8 cellular contexts compared by ENCODE assay signal in genomic region chr12:14417717-14418116, GRCh38. TPM values are rescaled to one million over a fixed set of nuclear protein-coding genes. Genes with fewer than 3 reads are reported as not detected.
DNase-seq lines count a peak whose midpoint lies in the region; ATAC-seq and TF ChIP-seq lines count a peak whose summit lies in the region.

No MANE protein-coding gene starts in this region.

- peak; percentile 69 for ATAC-seq in CD8-positive, alpha-beta T cell
- ATAC-seq in effector memory CD8-positive, alpha-beta T cell (replicated peaks) = peak; percentile 66
- ATAC-seq in lung (ENCODE audit: insufficient read depth, low FRiP score) (no peak), GM19452 (IDR thresholded peaks at IDR 0.05; ENCODE audit: unreplicated experiment) (no peak), GM21360 (IDR thresholded peaks at IDR 0.05; ENCODE audit: unreplicated experiment) (no peak)

- CTCF ChIA-PET in CD8-positive, alpha-beta T cell (lab: Charles Lee) = interaction anchor here (0.7 to 2.6 kb wide), 10 partner anchors 19 to 180 kb away, joined by 3 to 33 read pairs (median 5); partner anchors contain the start of gene ATF7IP
- CTCF ChIA-PET in activated CD4-positive, alpha-beta memory T cell treated with anti-CD3 and anti-CD28 coated beads, Interleukin-2, amount 10 ng/mL, durations not matched to agents 7 days and 5 days (lab: Charles Lee) = interaction anchor here (0.9 to 2.4 kb wide), 6 partner anchors 31 to 179 kb away, joined by 3 to 21 read pairs (median 6); partner anchors contain the start of gene ATF7IP

- no peak overlapping the region for H3K4me3 ChIP-seq in CD8-positive, alpha-beta T cell (ENCODE audit: low read depth, low read length)
- H3K4me3 ChIP-seq in lung = no peak overlapping the region

- DNase-seq in CD8-positive, alpha-beta T cell = peak; percentile 45 to 86 (median 64)
- peak; percentile 88 for DNase-seq in LHCN-M2 (ENCODE audit: low read depth)
- DNase-seq in activated CD4-positive, alpha-beta memory T cell treated with anti-CD3 and anti-CD28 coated beads, Interleukin-2, amount 10 ng/mL, durations not matched to agents 7 days and 5 days = peak; percentile 81
- peak; percentile 55 to 59 (median 55) for DNase-seq in effector memory CD8-positive, alpha-beta T cell
- DNase-seq in lung (ENCODE audit: low spot score) = peak; percentile 50
- DNase-seq in stimulated activated CD4-positive, alpha-beta T cell treated with anti-CD3 and anti-CD28 coated beads, TNF-alpha, amount 100 ng/mL, for 4 hours (ENCODE audit: low read depth in 3 of 3) = peak in 2 of 3 experiments; percentile 41 to 53

- peaks cover 55% of the 10 kb centered on the region for H3K4me1 ChIP-seq in CD8-positive, alpha-beta T cell (ENCODE audit: insufficient read depth, low read length)
- H3K4me1 ChIP-seq in lung (ENCODE audit: control insufficient read depth in 2 of 2, insufficient read depth in 2 of 2, low read length in 2 of 2) = peaks cover 0 to 19% of the 10 kb centered on the region in 2 donors

- intact Hi-C loops in CD8-positive, alpha-beta T cell (cut with DNase I, micrococcal nuclease) = loop anchor here (1.0 to 2.0 kb wide), 7 partner anchors 15 to 233 kb away; partner anchors contain the start of gene ATF7IP (in 2 of the 2)

- no peaks in the 10 kb centered on the region for H3K27me3 Mint-ChIP-seq in CD8-positive, alpha-beta T cell (ENCODE audit: low read depth)
- no peaks in the 10 kb centered on the region for H3K27me3 Mint-ChIP-seq in activated CD4-positive, alpha-beta memory T cell treated with anti-CD3 and anti-CD28 coated beads, Interleukin-2, amount 10 ng/mL, durations not matched to agents 7 days and 5 days
- H3K27me3 Mint-ChIP-seq in effector memory CD8-positive, alpha-beta T cell = no peaks in the 10 kb centered on the region

- no peaks in the 10 kb centered on the region for H3K9me3 ChIP-seq in CD8-positive, alpha-beta T cell (ENCODE audit: low read length)
- H3K9me3 ChIP-seq in lung (ENCODE audit: control insufficient read depth in 2 of 2, insufficient read depth in 1 of 2, low read length in 1 of 2) = peaks cover 0 to 4% of the 10 kb centered on the region in 2 donors

- POLR2A ChIA-PET in CD8-positive, alpha-beta T cell (lab: Charles Lee) = interaction anchor here (0.7 to 3.0 kb wide), 7 partner anchors 11 to 354 kb away, joined by 3 to 39 read pairs (median 4); partner anchors contain the start of gene ATF7IP
- POLR2A ChIA-PET in activated CD4-positive, alpha-beta memory T cell treated with anti-CD3 and anti-CD28 coated beads, Interleukin-2, amount 10 ng/mL, durations not matched to agents 7 days and 5 days (lab: Charles Lee) = interaction anchor here (0.8 to 3.4 kb wide), 12 partner anchors 12 to 356 kb away, joined by 3 to 36 read pairs (median 5); partner anchors contain the start of gene ATF7IP

- no peaks in the 10 kb centered on the region for H3K36me3 ChIP-seq in CD8-positive, alpha-beta T cell (ENCODE audit: insufficient read depth, low read length)
- no peaks in the 10 kb centered on the region for H3K36me3 ChIP-seq in lung (ENCODE audit: control insufficient read depth in 2 of 2, insufficient read depth in 2 of 2, low read length in 2 of 2)

- H3K27me3 ChIP-seq in CD8-positive, alpha-beta T cell (ENCODE audit: insufficient read depth, low read length) = no peaks in the 10 kb centered on the region
- no peaks in the 10 kb centered on the region for H3K27me3 ChIP-seq in lung (ENCODE audit: control insufficient read depth, insufficient read depth)

- H3K36me3 Mint-ChIP-seq in CD8-positive, alpha-beta T cell = peaks cover 26% of the 10 kb centered on the region
- peaks cover 54% of the 10 kb centered on the region for H3K36me3 Mint-ChIP-seq in activated CD4-positive, alpha-beta memory T cell treated with anti-CD3 and anti-CD28 coated beads, Interleukin-2, amount 10 ng/mL, durations not matched to agents 7 days and 5 days (ENCODE audit: low read depth)
- H3K36me3 Mint-ChIP-seq in effector memory CD8-positive, alpha-beta T cell (ENCODE audit: insufficient read depth) = peaks cover 7% of the 10 kb centered on the region

- WGBS in lung, 2 donors = 58 to 59% methylated on average over 3 of the region's 3 CpGs

- H3K4me3 Mint-ChIP-seq in CD8-positive, alpha-beta T cell = peak overlapping the region; percentile 76
- peak overlapping the region; percentile 73 for H3K4me3 Mint-ChIP-seq in activated CD4-positive, alpha-beta memory T cell treated with anti-CD3 and anti-CD28 coated beads, Interleukin-2, amount 10 ng/mL, durations not matched to agents 7 days and 5 days
- H3K4me3 Mint-ChIP-seq in effector memory CD8-positive, alpha-beta T cell = peak overlapping the region; percentile 62 to 78

- no peaks in the 10 kb centered on the region for H3K9me3 Mint-ChIP-seq in CD8-positive, alpha-beta T cell
- peaks cover 25% of the 10 kb centered on the region for H3K9me3 Mint-ChIP-seq in activated CD4-positive, alpha-beta memory T cell treated with anti-CD3 and anti-CD28 coated beads, Interleukin-2, amount 10 ng/mL, durations not matched to agents 7 days and 5 days
- H3K9me3 Mint-ChIP-seq in effector memory CD8-positive, alpha-beta T cell = no peaks in the 10 kb centered on the region

- no peak for TF ChIP-seq CTCF in CD8-positive, alpha-beta T cell (IDR thresholded peaks at IDR 0.05)
- TF ChIP-seq CTCF in lung (IDR thresholded peaks at IDR 0.05; ENCODE audit: control extremely low read depth, extremely low read depth) = no peak

- H3K4me1 Mint-ChIP-seq in CD8-positive, alpha-beta T cell (ENCODE audit: low read depth) = peaks cover 64% of the 10 kb centered on the region
- H3K4me1 Mint-ChIP-seq in activated CD4-positive, alpha-beta memory T cell treated with anti-CD3 and anti-CD28 coated beads, Interleukin-2, amount 10 ng/mL, durations not matched to agents 7 days and 5 days = peaks cover 58% of the 10 kb centered on the region
- H3K4me1 Mint-ChIP-seq in effector memory CD8-positive, alpha-beta T cell (ENCODE audit: low read depth in 2 of 2) = peaks cover 33 to 58% of the 10 kb centered on the region in 2 donors

- H3K27ac Mint-ChIP-seq in CD8-positive, alpha-beta T cell = peak overlapping the region; percentile 89
- peak overlapping the region; percentile 90 for H3K27ac Mint-ChIP-seq in activated CD4-positive, alpha-beta memory T cell treated with anti-CD3 and anti-CD28 coated beads, Interleukin-2, amount 10 ng/mL, durations not matched to agents 7 days and 5 days
- peak overlapping the region; percentile 45 to 90 for H3K27ac Mint-ChIP-seq in effector memory CD8-positive, alpha-beta T cell

- H3K27ac ChIP-seq in CD8-positive, alpha-beta T cell (ENCODE audit: low read depth, low read length) = peak overlapping the region; percentile 46
- peak overlapping the region in 1 of 2 donors; percentile 64 for H3K27ac ChIP-seq in lung (ENCODE audit: low read depth in 1 of 2, low read length in 1 of 2)

RNA-seq across cellular contexts. Expression of gene ATF7IP, which starts 52.2 kb away (rescaled TPM):
- 100 to 1,000 TPM; 125 to 126 TPM for total RNA-seq in CD8-positive, alpha-beta T cell
- 24.4 and 41.9 TPM in 2 replicates for total RNA-seq in LHCN-M2 (2014; rRNA removed)
- 10.0 TPM for polyA plus RNA-seq in LHCN-M2 (2012)
- total RNA-seq in activated CD4-positive, alpha-beta memory T cell treated with anti-CD3 and anti-CD28 coated beads, Interleukin-2, amount 10 ng/mL, durations not matched to agents 7 days and 5 days = 100 to 1,000 TPM; 129 to 134 TPM
- total RNA-seq in lung = 100 to 1,000 TPM in 1 of 2 donors, 10 to 100 TPM in 1; 57.3 to 122 TPM
- polyA plus RNA-seq in lung = 1 to 10 TPM; 6.9 to 9.0 TPM

Comparison
In these comparisons a context has a peak if more than half of its experiments do, and no peak if none do; other contexts are left out.
1. ATAC-seq: peak in CD8-positive, alpha-beta T cell (single experiment) and effector memory CD8-positive, alpha-beta T cell (single experiment); none in lung (single experiment), GM19452 (single experiment) and GM21360 (single experiment).
2. Peak in every context shown above with its lines, with median percentiles within 50 percentile points of each other: DNase-seq, H3K27ac Mint-ChIP-seq and H3K4me3 Mint-ChIP-seq.